25 cellular contexts compared by ENCODE assay signal in the genomic region with DNA sequence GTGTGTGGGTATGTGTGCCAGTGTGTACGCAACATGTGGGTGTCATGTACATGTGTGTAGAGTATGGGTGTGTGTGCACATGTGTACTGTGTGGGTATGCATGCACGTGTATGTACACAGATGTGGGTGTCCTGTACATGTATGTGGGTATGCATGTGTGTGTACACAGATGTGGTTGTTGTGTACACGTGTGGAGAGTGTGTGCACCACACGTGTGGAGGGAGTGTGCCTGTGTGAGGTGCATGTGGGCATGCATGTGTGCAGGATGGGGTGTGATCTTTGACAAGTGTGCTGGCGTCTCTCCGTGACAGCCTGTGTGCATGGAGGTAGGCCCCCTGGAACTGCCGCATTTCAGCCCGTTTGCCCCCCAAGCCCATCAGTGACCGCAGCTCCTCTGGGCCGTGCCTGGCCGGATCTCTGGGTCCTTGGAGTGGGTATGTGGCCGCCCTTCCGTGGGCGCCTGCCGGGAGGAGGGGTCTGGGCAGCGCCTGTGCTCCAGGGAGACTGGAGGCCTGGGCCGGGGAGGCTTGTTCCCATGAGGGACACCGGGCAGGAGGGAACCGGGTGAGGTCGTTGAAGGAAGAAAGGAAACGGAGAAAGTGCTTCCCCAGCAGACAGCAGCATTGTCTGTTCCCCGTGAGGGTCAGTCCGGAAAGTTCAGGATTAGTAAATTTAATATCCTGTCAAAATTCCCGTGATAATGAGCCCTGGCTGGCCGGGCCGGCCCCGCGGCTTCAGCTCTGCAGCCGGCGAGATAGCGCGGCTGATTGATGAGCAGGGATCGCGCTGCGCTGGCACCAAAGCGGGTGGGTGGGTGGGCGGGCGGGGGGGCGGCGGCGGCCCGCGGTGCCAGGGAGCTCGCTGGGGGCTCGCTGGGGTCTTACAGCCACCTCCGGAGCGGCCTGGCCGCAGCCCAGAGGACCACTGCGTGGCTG.
A peak's percentile ranks its signal among the peaks of the same experiment; 100 is the strongest.
DNase-seq lines count a peak whose midpoint lies in the region; FAIRE-seq and TF ChIP-seq lines count a peak whose summit lies in the region.
"Had no signal": no experiment of that assay in that cellular context is flagged by ENCODE, and none has a peak within 500 bp of the region (broad histone marks: within the 10 kb centered on the region; RNA-seq: fewer than 3 reads in every experiment).

No MANE protein-coding gene starts in this region.

- H3K23ac ChIP-seq in neuronal stem cell (ENCODE audit: low read depth, low read length, poor library complexity) = peak overlapping the region; percentile 13

- peaks cover 31% of the 10 kb centered on the region for H3K4me1 Mint-ChIP-seq in glutamatergic neuron (ENCODE audit: low read depth, unreplicated experiment)

- no peaks in the 10 kb centered on the region for H3K36me3 Mint-ChIP-seq in glutamatergic neuron (ENCODE audit: unreplicated experiment)
- H3K36me3 Mint-ChIP-seq: CD4-positive, alpha-beta memory T cell had no signal

- no peak overlapping the region for H4K8ac ChIP-seq in neuronal stem cell (ENCODE audit: low read depth, low read length)

- peaks cover 8% of the 10 kb centered on the region for H3K27me3 Mint-ChIP-seq in glutamatergic neuron (ENCODE audit: unreplicated experiment)

- DNase-seq in BE2C (peak; percentile 40), HTR-8/SVneo (ENCODE audit: insufficient read length, low spot score) (no peak), glutamatergic neuron (no peak), neuronal stem cell (ENCODE audit: low spot score) (no peak), erythroblast (lab: John Stamatoyannopoulos, UW) (no peak), RPMI8226 (no peak), NCI-H748 (lab: John Stamatoyannopoulos, UW; ENCODE audit: unreplicated experiment) (no peak)
- DNase-seq: AML-193; C1 segment of cervical spinal cord; CD4-positive, alpha-beta memory T cell; COR-L47; DMS53; Karpas-422; NCI-H1092; NCI-H1417 treated with DMSO at 0.1 percent for 48 hours; NCI-H2081 treated with DMSO at 0.1 percent for 48 hours; NCI-H446; NCI-H524 treated with DMSO at 0.1 percent for 48 hours; NCI-H82; NK-92 treated with Interleukin-12 subunit alpha and Interleukin-12 subunit beta, amount 100 ng/mL, for 24 hours; PC-9; Right ventricle myocardium superior had no signal

- no peak overlapping the region for H3K9ac ChIP-seq in neuronal stem cell (ENCODE audit: low read depth, low read length, poor library complexity)

- H3K9me3 ChIP-seq in BE2C (peaks cover 12% of the 10 kb centered on the region; the same call in 1 of the 2 replicates), neuronal stem cell (replicated peaks in 1 of 2; ENCODE audit: control insufficient read depth in 2 of 2, insufficient read depth in 1 of 2, low read depth in 1 of 2, low read length in 2 of 2) (peaks cover 0 to 11% of the 10 kb centered on the region in 2 donors)
- H3K9me3 ChIP-seq: A549 had no signal

- H3K27ac Mint-ChIP-seq in glutamatergic neuron (ENCODE audit: unreplicated experiment) = peak overlapping the region; percentile 6

- H3K4me3 ChIP-seq in BE2C (ENCODE audit: low read depth, low read length) (no peak overlapping the region), neuronal stem cell (ENCODE audit: low read length in 2 of 2) (peak overlapping the region in 1 of 2 donors; percentile 34)
- H3K4me3 ChIP-seq: A549, PC-9, SJSA1 had no signal

- peak; percentile 66 for FAIRE-seq in HTR-8/SVneo (lab: Jason Lieb, UNC)
- FAIRE-seq: A549 had no signal

- peaks cover 10% of the 10 kb centered on the region for H3K9me3 Mint-ChIP-seq in glutamatergic neuron (ENCODE audit: unreplicated experiment)

- H3K4me2 ChIP-seq in neuronal stem cell (ENCODE audit: insufficient read depth, low read length, poor library complexity, severe bottlenecking) = no peak overlapping the region
- H3K4me2 ChIP-seq: A549, PC-9 had no signal

- peak overlapping the region; percentile 40 for H3K14ac ChIP-seq in neuronal stem cell (ENCODE audit: low read length)

- WGBS in neuronal stem cell (ENCODE audit: extremely low coverage in 2 of 2, insufficient read length in 2 of 2, insufficient replicate concordance in 1 of 2), 2 donors = no CpG with 5 or more reads among the region's 49 CpGs

- H4K91ac ChIP-seq in neuronal stem cell (ENCODE audit: low read depth, low read length, poor library complexity) = no peak overlapping the region

- H2BK5ac ChIP-seq in neuronal stem cell (ENCODE audit: low read length) = no peak overlapping the region

- H3K4me3 Mint-ChIP-seq in glutamatergic neuron (ENCODE audit: unreplicated experiment) = no peak overlapping the region
- H3K4me3 Mint-ChIP-seq: CD4-positive, alpha-beta memory T cell had no signal

- H3K4me1 ChIP-seq in BE2C (no peaks in the 10 kb centered on the region), neuronal stem cell (ENCODE audit: control insufficient read depth in 2 of 2, insufficient read depth in 1 of 2, low read depth in 1 of 2, low read length in 2 of 2) (peaks cover 24 to 32% of the 10 kb centered on the region in 2 donors)
- H3K4me1 ChIP-seq: A549 had no signal

- peaks cover 4% of the 10 kb centered on the region for H3K79me1 ChIP-seq in neuronal stem cell (ENCODE audit: low read depth, low read length)

- no peak for TF ChIP-seq CTCF in BE2C (IDR thresholded peaks at IDR 0.05; ENCODE audit: low read depth, low read length)
- no peak for TF ChIP-seq CTCF in glutamatergic neuron (IDR thresholded peaks at IDR 0.05; ENCODE audit: partially characterized antibody, unreplicated experiment)

- H3K27ac ChIP-seq in neuronal stem cell (replicated peaks; ENCODE audit: low read length) = no peak overlapping the region
- H3K27ac ChIP-seq: A549, HL-60, PC-9, SJSA1 had no signal

- peak overlapping the region; percentile 66 for H2AK5ac ChIP-seq in neuronal stem cell (ENCODE audit: low read depth, low read length)

- no peak overlapping the region for H2AFZ ChIP-seq in neuronal stem cell (ENCODE audit: low read length)
- H2AFZ ChIP-seq: PC-9 had no signal

- H2BK12ac ChIP-seq in neuronal stem cell (ENCODE audit: low read length) = no peak overlapping the region

- H3K36me3 ChIP-seq in BE2C = no peaks in the 10 kb centered on the region
- H3K36me3 ChIP-seq in neuronal stem cell (replicated peaks in 1 of 2; ENCODE audit: control insufficient read depth in 2 of 2, insufficient read depth in 2 of 2, low read length in 2 of 2) = peaks cover 0 to 3% of the 10 kb centered on the region in 2 donors
- H3K36me3 ChIP-seq: SJSA1 had no signal

- H2BK15ac ChIP-seq in neuronal stem cell (ENCODE audit: low read length) = no peak overlapping the region

- no peak overlapping the region for H3K4ac ChIP-seq in neuronal stem cell (ENCODE audit: low read length)

- TF ChIP-seq POLR2A in erythroblast (IDR thresholded peaks at IDR 0.05; ENCODE audit: low read length) = no peak

- H3K27me3 ChIP-seq in BE2C = peaks cover 83% of the 10 kb centered on the region
- H3K27me3 ChIP-seq in neuronal stem cell (ENCODE audit: control insufficient read depth in 3 of 3, insufficient read depth in 3 of 3, low read depth in 1 of 3, low read length in 3 of 3) = peaks cover 0 to 10% (median 0%) of the 10 kb centered on the region in 3 experiments
- H3K27me3 ChIP-seq: SJSA1 had no signal

- H2BK120ac ChIP-seq in neuronal stem cell (ENCODE audit: low read depth, low read length) = no peak overlapping the region

- peak overlapping the region; percentile 68 for H3K18ac ChIP-seq in neuronal stem cell (ENCODE audit: low read length)
